1 cellular context compared by ENCODE assay signal in genomic region chr11:122097419-122098001, GRCh38.
TF ChIP-seq lines count a peak whose summit lies in the region.

No MANE protein-coding gene starts in this region.

TF ChIP-seq in HepG2, 621 proteins besides CTCF, POLR2A, EP300 and RAD21 (continued from another document):
- TF ChIP-seq ZNF615 (CRISPR knock-in tag; IDR thresholded peaks at IDR 0.05; ENCODE audit: borderline replicate concordance) (no peak), ARNTL (CRISPR knock-in tag; IDR thresholded peaks at IDR 0.05) (no peak)
